ENCODE assay signal across 27 cellular contexts in genomic region chr12:59624732-59625455, GRCh38.
"Had no signal": no experiment of that assay in that cellular context is flagged by ENCODE, and none has a peak within 500 bp of the region (broad histone marks: within the 10 kb centered on the region; RNA-seq: fewer than 3 reads in every experiment).

No MANE protein-coding gene starts in this region.

- H3K27me3 Mint-ChIP-seq: activated B cell treated with CpG ODN at 0.5 μM for 24 hours; activated CD4-positive, alpha-beta memory T cell treated with anti-CD3 and anti-CD28 coated beads, Interleukin-2, amount 10 ng/mL, durations not matched to agents 7 days and 5 days; activated CD4-positive, alpha-beta T cell treated with anti-CD3 and anti-CD28 coated beads for 36 hours; activated naive CD8-positive, alpha-beta T cell treated with anti-CD3 and anti-CD28 coated beads, Interleukin-2, amount 50 U/mL, for 24 hours; brain; dendritic cell treated with granulocyte-macrophage colony-stimulating factor and Interleukin-4, amounts not matched to agents 40 ng/mL and 50 ng/mL, for 4 days; naive thymus-derived CD4-positive, alpha-beta T cell had no signal

- ATAC-seq: activated CD4-positive, alpha-beta T cell treated with anti-CD3 and anti-CD28 coated beads for 36 hours; activated naive CD8-positive, alpha-beta T cell treated with anti-CD3 and anti-CD28 coated beads, Interleukin-2, amount 50 U/mL, for 24 hours; gastrocnemius medialis; heart left ventricle; left lobe of liver; lower lobe of right lung; naive thymus-derived CD4-positive, alpha-beta T cell; sciatic nerve had no signal

- H3K36me3 Mint-ChIP-seq: brain, neural progenitor cell had no signal

- H3K27ac Mint-ChIP-seq: activated B cell treated with CpG ODN at 0.5 μM for 24 hours; activated CD4-positive, alpha-beta memory T cell treated with anti-CD3 and anti-CD28 coated beads, Interleukin-2, amount 10 ng/mL, durations not matched to agents 7 days and 5 days; activated CD4-positive, alpha-beta T cell treated with anti-CD3 and anti-CD28 coated beads for 36 hours; activated naive CD8-positive, alpha-beta T cell treated with anti-CD3 and anti-CD28 coated beads, Interleukin-2, amount 50 U/mL, for 24 hours; activated T-helper 1 cell treated with anti-CD3 and anti-CD28 coated beads, Interleukin-12 subunit alpha, Interleukin-12 subunit beta, Interleukin-2, Interleukin-4 antibody, amounts not matched to agents 30 ng/mL and 10 ng/mL and 1 ng/mL, durations not matched to agents 14 hours and 24 hours and 36 hours; brain; dendritic cell treated with granulocyte-macrophage colony-stimulating factor and Interleukin-4, amounts not matched to agents 40 ng/mL and 50 ng/mL, for 4 days; naive thymus-derived CD4-positive, alpha-beta T cell; neural progenitor cell; T-helper 1 cell treated with Interleukin-12 subunit alpha and Interleukin-12 subunit beta and Interleukin-4 antibody, amounts not matched to agents 30 μg/mL and 1 μg/mL, for 36 hours had no signal

- DNase-seq: activated B cell treated with CpG ODN at 0.5 μM for 24 hours; activated CD4-positive, alpha-beta memory T cell treated with anti-CD3 and anti-CD28 coated beads, Interleukin-2, amount 10 ng/mL, durations not matched to agents 7 days and 5 days; activated CD4-positive, alpha-beta T cell treated with anti-CD3 and anti-CD28 coated beads for 36 hours; activated gamma-delta T cell; activated naive CD4-positive, alpha-beta T cell treated with anti-CD3 and anti-CD28 coated beads, Interleukin-2, amount 50 U/mL, for 16 hours; activated naive CD8-positive, alpha-beta T cell treated with anti-CD3 and anti-CD28 coated beads, Interleukin-2, amount 50 U/mL, for 24 hours; aorta; effector CD4-positive, alpha-beta T cell; gastrocnemius medialis; heart left ventricle; lower lobe of right lung; naive thymus-derived CD4-positive, alpha-beta T cell; posterior cingulate gyrus; small intestine; stimulated activated CD4-positive, alpha-beta T cell treated with anti-CD3 and anti-CD28 coated beads, Interleukin-15, amount 100 ng/mL, for 24 hours; stimulated activated CD4-positive, alpha-beta T cell treated with anti-CD3 and anti-CD28 coated beads, Interleukin-2, amount 100 ng/mL, for 48 hours; stimulated activated naive CD4-positive, alpha-beta T cell treated with Interleukin-2 at 50 U/mL for 16 hours; substantia nigra; T1000; thyroid gland had no signal

- H3K4me3 Mint-ChIP-seq: activated B cell treated with CpG ODN at 0.5 μM for 24 hours; activated CD4-positive, alpha-beta memory T cell treated with anti-CD3 and anti-CD28 coated beads, Interleukin-2, amount 10 ng/mL, durations not matched to agents 7 days and 5 days; activated CD4-positive, alpha-beta T cell treated with anti-CD3 and anti-CD28 coated beads for 36 hours; activated naive CD8-positive, alpha-beta T cell treated with anti-CD3 and anti-CD28 coated beads, Interleukin-2, amount 50 U/mL, for 24 hours; activated T-helper 1 cell treated with anti-CD3 and anti-CD28 coated beads, Interleukin-12 subunit alpha, Interleukin-12 subunit beta, Interleukin-2, Interleukin-4 antibody, amounts not matched to agents 30 ng/mL and 10 ng/mL and 1 ng/mL, durations not matched to agents 14 hours and 24 hours and 36 hours; brain; dendritic cell treated with granulocyte-macrophage colony-stimulating factor and Interleukin-4, amounts not matched to agents 40 ng/mL and 50 ng/mL, for 4 days; neural progenitor cell; T-helper 1 cell treated with Interleukin-12 subunit alpha and Interleukin-12 subunit beta and Interleukin-4 antibody, amounts not matched to agents 30 μg/mL and 1 μg/mL, for 36 hours had no signal

- H3K9me3 Mint-ChIP-seq: activated B cell treated with CpG ODN at 0.5 μM for 24 hours; activated CD4-positive, alpha-beta memory T cell treated with anti-CD3 and anti-CD28 coated beads, Interleukin-2, amount 10 ng/mL, durations not matched to agents 7 days and 5 days; activated naive CD8-positive, alpha-beta T cell treated with anti-CD3 and anti-CD28 coated beads, Interleukin-2, amount 50 U/mL, for 24 hours; activated T-helper 1 cell treated with anti-CD3 and anti-CD28 coated beads, Interleukin-12 subunit alpha, Interleukin-12 subunit beta, Interleukin-2, Interleukin-4 antibody, amounts not matched to agents 30 ng/mL and 10 ng/mL and 1 ng/mL, durations not matched to agents 14 hours and 24 hours and 36 hours; brain; dendritic cell treated with granulocyte-macrophage colony-stimulating factor and Interleukin-4, amounts not matched to agents 40 ng/mL and 50 ng/mL, for 4 days; neural progenitor cell; T-helper 1 cell treated with Interleukin-12 subunit alpha and Interleukin-12 subunit beta and Interleukin-4 antibody, amounts not matched to agents 30 μg/mL and 1 μg/mL, for 36 hours had no signal
